In the genomic region with DNA sequence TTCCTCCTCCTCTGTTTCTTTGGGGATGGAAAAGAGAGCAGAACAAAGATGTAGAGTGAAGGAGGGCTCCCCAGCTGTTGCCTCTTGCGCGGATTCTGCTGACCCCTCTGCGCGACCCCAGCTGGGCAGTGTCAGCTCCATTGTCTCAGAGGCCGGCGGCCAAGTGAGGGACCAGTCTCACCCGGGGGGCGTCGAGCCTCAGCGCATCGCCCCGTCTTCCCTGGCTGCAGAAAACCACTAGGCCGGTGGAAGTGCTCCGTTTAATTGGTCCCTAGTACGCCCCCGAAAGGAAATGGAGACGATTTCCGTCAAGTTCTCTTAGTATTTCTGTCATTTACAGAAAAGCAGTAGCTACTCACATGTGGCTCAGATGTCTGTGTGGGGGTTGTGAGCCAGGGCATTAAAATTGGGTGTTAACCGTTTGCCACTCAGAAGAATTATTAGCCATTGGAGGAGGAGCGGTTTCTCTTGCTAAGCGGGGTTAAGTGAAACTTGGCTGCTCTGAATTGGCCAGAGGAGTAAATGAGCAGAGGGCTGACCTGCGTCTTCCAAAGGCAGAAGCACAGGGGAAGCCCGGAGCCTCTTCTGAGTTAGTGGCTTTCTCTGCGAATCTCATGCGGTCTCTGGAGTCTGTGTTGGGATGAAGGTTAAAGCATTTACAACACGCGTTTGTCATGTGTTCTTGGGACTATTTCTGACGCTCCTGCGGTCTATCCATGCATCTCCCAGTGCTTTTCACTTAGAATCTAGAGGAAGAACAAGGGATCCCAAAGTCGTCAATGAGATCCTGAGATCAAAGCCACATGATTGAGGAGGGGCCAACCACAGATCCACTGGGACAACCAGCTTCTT, we compare ENCODE assay signal across 10 cellular contexts.
DNase-seq lines count a peak whose midpoint lies in the region; ATAC-seq lines count a peak whose summit lies in the region.
"Had no signal": no experiment of that assay in that cellular context is flagged by ENCODE, and none has a peak within 500 bp of the region (broad histone marks: within the 10 kb centered on the region; RNA-seq: fewer than 3 reads in every experiment).

No MANE protein-coding gene starts in this region.

- H3K9me3 Mint-ChIP-seq in activated naive CD4-positive, alpha-beta T cell treated with anti-CD3 and anti-CD28 coated beads, Interleukin-2, amount 10 ng/mL, durations not matched to agents 7 days and 5 days: no peaks in the 10 kb centered on the region
- H3K9me3 Mint-ChIP-seq in stimulated activated effector memory CD8-positive, alpha-beta T cell treated with anti-CD3 and anti-CD28 coated beads, Interleukin-12 subunit alpha, Interleukin-12 subunit beta, amount 100 ng/mL, for 72 hours: peaks cover 5% of the 10 kb centered on the region

- peaks cover 50% of the 10 kb centered on the region for H3K27me3 Mint-ChIP-seq in activated naive CD4-positive, alpha-beta T cell treated with anti-CD3 and anti-CD28 coated beads, Interleukin-2, amount 10 ng/mL, durations not matched to agents 7 days and 5 days

- no peaks in the 10 kb centered on the region for H3K4me1 ChIP-seq in iPS DF 6.9 (ENCODE audit: control insufficient read depth, insufficient read depth, low read length)

- no peaks in the 10 kb centered on the region for H3K9me3 ChIP-seq in iPS DF 6.9 (ENCODE audit: control insufficient read depth, insufficient read depth, low read length)

- DNase-seq in NCI-H1694 (lab: John Stamatoyannopoulos, UW) (peak; percentile 12), NCI-H1694 treated with DMSO at 0.1 percent for 48 hours (lab: John Stamatoyannopoulos, UW) (no peak), iPS DF 6.9 (ENCODE audit: low read depth, low spot score) (no peak), activated gamma-delta T cell (lab: John Stamatoyannopoulos, UW) (no peak), H4 (ENCODE audit: low spot score) (no peak)
- no peak for DNase-seq in activated naive CD4-positive, alpha-beta T cell treated with anti-CD3 and anti-CD28 coated beads, Interleukin-2, amount 10 ng/mL, durations not matched to agents 7 days and 5 days
- no peak for DNase-seq in stimulated activated effector memory CD8-positive, alpha-beta T cell treated with anti-CD3 and anti-CD28 coated beads, Interleukin-12 subunit alpha, Interleukin-12 subunit beta, amount 100 ng/mL, for 72 hours (ENCODE audit: low spot score in 2 of 2)

- peaks cover 21% of the 10 kb centered on the region; the same call in 1 of the 2 replicates for H3K27me3 ChIP-seq in iPS DF 6.9 (ENCODE audit: control insufficient read depth, insufficient read depth, low read length)

- peaks cover 16% of the 10 kb centered on the region for H3K4me1 Mint-ChIP-seq in activated naive CD4-positive, alpha-beta T cell treated with anti-CD3 and anti-CD28 coated beads, Interleukin-2, amount 10 ng/mL, durations not matched to agents 7 days and 5 days
- H3K4me1 Mint-ChIP-seq in stimulated activated effector memory CD8-positive, alpha-beta T cell treated with anti-CD3 and anti-CD28 coated beads, Interleukin-12 subunit alpha, Interleukin-12 subunit beta, amount 100 ng/mL, for 72 hours: peaks cover 12% of the 10 kb centered on the region

- peak; percentile 19 for ATAC-seq in stimulated activated effector memory CD8-positive, alpha-beta T cell treated with anti-CD3 and anti-CD28 coated beads, Interleukin-12 subunit alpha, Interleukin-12 subunit beta, amount 100 ng/mL, for 72 hours
- no peak for ATAC-seq in GM18873 (IDR thresholded peaks at IDR 0.05; ENCODE audit: low FRiP score, unreplicated experiment)
- ATAC-seq: HCT116 had no signal

- H3K27ac ChIP-seq in iPS DF 6.9 (ENCODE audit: low read length): no peak overlapping the region
- H3K27ac ChIP-seq: 22Rv1 had no signal

- peak overlapping the region; percentile 52 for H3K4me3 Mint-ChIP-seq in activated naive CD4-positive, alpha-beta T cell treated with anti-CD3 and anti-CD28 coated beads, Interleukin-2, amount 10 ng/mL, durations not matched to agents 7 days and 5 days
- H3K4me3 Mint-ChIP-seq in stimulated activated effector memory CD8-positive, alpha-beta T cell treated with anti-CD3 and anti-CD28 coated beads, Interleukin-12 subunit alpha, Interleukin-12 subunit beta, amount 100 ng/mL, for 72 hours: peak overlapping the region; percentile 50

- H3K4me3 ChIP-seq in iPS DF 6.9 (ENCODE audit: low read length): peak overlapping the region; percentile 57; the same call in 1 of the 2 replicates

- WGBS in iPS DF 6.9 (ENCODE audit: insufficient coverage, insufficient read length): no CpG with 5 or more reads among the region's 30 CpGs

- no peak overlapping the region for H3K27ac Mint-ChIP-seq in activated naive CD4-positive, alpha-beta T cell treated with anti-CD3 and anti-CD28 coated beads, Interleukin-2, amount 10 ng/mL, durations not matched to agents 7 days and 5 days
- H3K27ac Mint-ChIP-seq in stimulated activated effector memory CD8-positive, alpha-beta T cell treated with anti-CD3 and anti-CD28 coated beads, Interleukin-12 subunit alpha, Interleukin-12 subunit beta, amount 100 ng/mL, for 72 hours: no peak overlapping the region

- no peaks in the 10 kb centered on the region for H3K36me3 Mint-ChIP-seq in activated naive CD4-positive, alpha-beta T cell treated with anti-CD3 and anti-CD28 coated beads, Interleukin-2, amount 10 ng/mL, durations not matched to agents 7 days and 5 days
- H3K36me3 Mint-ChIP-seq in stimulated activated effector memory CD8-positive, alpha-beta T cell treated with anti-CD3 and anti-CD28 coated beads, Interleukin-12 subunit alpha, Interleukin-12 subunit beta, amount 100 ng/mL, for 72 hours: no peaks in the 10 kb centered on the region

- no peaks in the 10 kb centered on the region for H3K36me3 ChIP-seq in iPS DF 6.9 (ENCODE audit: control insufficient read depth, insufficient read depth, low read length)

- CTCF ChIA-PET in activated naive CD4-positive, alpha-beta T cell treated with anti-CD3 and anti-CD28 coated beads, Interleukin-2, amount 10 ng/mL, durations not matched to agents 7 days and 5 days (lab: Charles Lee): no interaction called here
